8 cellular contexts compared by ENCODE assay signal in the genomic region with DNA sequence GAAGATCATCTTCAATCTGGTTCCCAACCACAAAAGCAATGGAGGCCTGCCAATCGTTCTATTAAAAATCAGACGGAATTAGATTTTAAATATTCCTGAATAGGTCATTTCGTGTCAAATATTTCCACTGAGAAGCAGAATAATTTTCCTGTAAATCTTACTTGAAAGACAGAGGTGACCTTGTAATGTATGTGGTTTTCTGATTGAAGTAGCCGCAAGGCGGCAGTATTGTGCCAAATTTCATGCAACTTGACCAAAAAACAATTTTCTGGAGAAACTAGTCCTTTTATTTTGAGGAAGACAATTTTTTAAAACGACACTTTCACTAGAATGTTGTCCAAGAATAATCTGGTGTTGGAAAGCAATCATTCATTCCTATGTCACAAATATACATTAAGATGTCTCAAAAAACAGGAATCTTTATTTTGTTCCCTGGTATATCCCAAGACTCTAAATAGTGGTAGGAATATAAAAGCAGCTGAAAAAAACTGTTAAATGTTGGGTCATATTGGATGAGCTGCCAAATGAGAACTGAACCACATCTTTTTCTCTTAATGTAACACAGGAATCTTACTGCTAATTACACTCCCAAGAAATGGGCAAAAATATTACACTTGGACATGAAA. TPM values are rescaled to one million over a fixed set of nuclear protein-coding genes. Genes with fewer than 3 reads are reported as not detected.
DNase-seq lines count a peak whose midpoint lies in the region; ATAC-seq and TF ChIP-seq lines count a peak whose summit lies in the region.

No MANE protein-coding gene starts in this region.

- H3K4me3 ChIP-seq in HCT116 (replicated peaks in 1 of 2; ENCODE audit: low read depth in 1 of 2, low read length in 2 of 2), result no peak overlapping the region
- no peak overlapping the region for H3K4me3 ChIP-seq in PC-9
- H3K4me3 ChIP-seq in choroid plexus epithelial cell (ENCODE audit: low read depth, low read length), result no peak overlapping the region
- H3K4me3 ChIP-seq in liver (ENCODE audit: low read depth in 1 of 3, low read length in 3 of 3), result no peak overlapping the region
- no peak overlapping the region for H3K4me3 ChIP-seq in thoracic aorta

- H3K27ac ChIP-seq in HCT116 (ENCODE audit: low read depth, low read length) (no peak overlapping the region), PC-9 (no peak overlapping the region), liver (ENCODE audit: low read depth in 1 of 2, low read length in 2 of 2) (no peak overlapping the region), thoracic aorta (no peak overlapping the region)

- H2AFZ ChIP-seq in HCT116 (ENCODE audit: low read depth, low read length, poor library complexity, severe bottlenecking), result no peak overlapping the region
- no peak overlapping the region for H2AFZ ChIP-seq in PC-9

- BruUV-seq in HCT116 (replicated peaks; lab: Mats Ljungman, UMichigan) (no TSS peak), PC-9 (replicated peaks; lab: Mats Ljungman, UMichigan) (no TSS peak)

- TF ChIP-seq CTCF in HCT116 (IDR thresholded peaks at IDR 0.05 in 2 of 3, conservative IDR thresholded peaks at IDR 0.05 in 1 of 3; ENCODE audit: borderline replicate concordance in 1 of 3, insufficient read depth in 1 of 3, low read depth in 2 of 3, low read length in 2 of 3), result peak; percentile 39 to 76 (median 51); a peak in 5 of 6 replicates
- TF ChIP-seq CTCF in PC-9 (conservative IDR thresholded peaks at IDR 0.05), result peak; percentile 95
- TF ChIP-seq CTCF in choroid plexus epithelial cell (conservative IDR thresholded peaks at IDR 0.05; ENCODE audit: low read depth, low read length), result peak; percentile 75
- TF ChIP-seq CTCF in liver (IDR thresholded peaks at IDR 0.05; ENCODE audit: low read depth, low read length, missing input control), result peak; percentile 59
- peak; percentile 32 for TF ChIP-seq CTCF in thoracic aorta (IDR thresholded peaks at IDR 0.05)

- TF ChIP-seq RAD21 in HCT116 (IDR thresholded peaks at IDR 0.05; ENCODE audit: low read depth), result peak; percentile 67
- peak; percentile 78 to 81 for TF ChIP-seq RAD21 in liver (IDR thresholded peaks at IDR 0.05)

- H3K9ac ChIP-seq in HCT116 (ENCODE audit: low read length) (no peak overlapping the region), liver (ENCODE audit: low read depth in 1 of 2, low read length in 2 of 2) (no peak overlapping the region)

- WGBS in liver, result 2% methylated on average over 6 of the region's 6 CpGs

- H4K20me1 ChIP-seq in HCT116 (ENCODE audit: insufficient read depth), result no peaks in the 10 kb centered on the region
- no peaks in the 10 kb centered on the region for H4K20me1 ChIP-seq in PC-9 (ENCODE audit: insufficient read depth)

- H3K4me2 ChIP-seq in HCT116 (ENCODE audit: low read length) (no peak overlapping the region), PC-9 (no peak overlapping the region)

- H3K36me3 ChIP-seq in HCT116 (ENCODE audit: control insufficient read depth in 1 of 2, insufficient read depth in 2 of 2, low read length in 2 of 2), result no peaks in the 10 kb centered on the region
- H3K36me3 ChIP-seq in PC-9 (ENCODE audit: low read depth), result no peaks in the 10 kb centered on the region
- no peaks in the 10 kb centered on the region for H3K36me3 ChIP-seq in liver (ENCODE audit: control insufficient read depth in 4 of 4, insufficient read depth in 3 of 4, low read depth in 1 of 4, low read length in 3 of 4)
- H3K36me3 ChIP-seq in thoracic aorta, result no peaks in the 10 kb centered on the region

- no peaks in the 10 kb centered on the region for H3K79me2 ChIP-seq in HCT116 (ENCODE audit: insufficient read depth, low read length)
- no peaks in the 10 kb centered on the region for H3K79me2 ChIP-seq in PC-9 (ENCODE audit: low read depth)

- no peaks in the 10 kb centered on the region for H3K9me2 ChIP-seq in HCT116 (ENCODE audit: insufficient read depth)
- no peaks in the 10 kb centered on the region for H3K9me2 ChIP-seq in PC-9 (ENCODE audit: insufficient read depth)

- RAD21 ChIA-PET in HCT116 (lab: Charles Lee; ENCODE audit: low non-redundant PET in 1 of 2, low total read pairs in 2 of 2, uncharacterized antibody in 2 of 2, unreplicated experiment in 2 of 2), result interaction anchor here in 1 of 2 experiments (1.1 kb wide), 1 partner anchor 857 kb away, joined by 4 read pairs; no protein-coding TSS in a partner anchor

- DNase-seq in CMK (ENCODE audit: low read depth) (peak; percentile 18), HCT116 (ENCODE audit: low read depth, low spot score) (peak; percentile 39), PC-9 (peak; percentile 44 to 45), choroid plexus epithelial cell (ENCODE audit: low read depth) (peak; percentile 86), thoracic aorta (ENCODE audit: low spot score) (no peak), NCI-H69 (lab: John Stamatoyannopoulos, UW) (no peak)

- H3K9me3 ChIP-seq in HCT116 (ENCODE audit: control insufficient read depth in 1 of 2, insufficient read depth in 1 of 2, low read depth in 1 of 2, low read length in 2 of 2), result no peaks in the 10 kb centered on the region
- H3K9me3 ChIP-seq in PC-9 (ENCODE audit: insufficient read depth, low read depth), result no peaks in the 10 kb centered on the region
- no peaks in the 10 kb centered on the region for H3K9me3 ChIP-seq in liver (ENCODE audit: control insufficient read depth in 4 of 4, low read length in 3 of 4)
- H3K9me3 ChIP-seq in thoracic aorta, result no peaks in the 10 kb centered on the region

- H3K4me1 ChIP-seq in HCT116 (ENCODE audit: control insufficient read depth in 1 of 2, insufficient read depth in 2 of 2, low read length in 2 of 2) (no peaks in the 10 kb centered on the region), PC-9 (replicated peaks; ENCODE audit: insufficient read depth) (peaks cover 11% of the 10 kb centered on the region; the same call in 1 of the 2 replicates), liver (ENCODE audit: control insufficient read depth in 4 of 4, insufficient read depth in 4 of 4, low read length in 3 of 4) (no peaks in the 10 kb centered on the region), thoracic aorta (ENCODE audit: control insufficient read depth in 1 of 2, low read depth in 2 of 2) (no peaks in the 10 kb centered on the region)

- CTCF ChIA-PET in HCT116 (lab: Charles Lee) (interaction anchor here (0.8 to 1.0 kb wide), 2 partner anchors 857 to 1165 kb away, joined by 3 to 8 read pairs; no protein-coding TSS in a partner anchor), PC-9 (lab: Charles Lee) (no interaction called here)

- POLR2A ChIA-PET in HCT116 (lab: Charles Lee) (no interaction called here), PC-9 (lab: Charles Lee; ENCODE audit: unreplicated experiment) (no interaction called here)

- no peak for TF ChIP-seq POLR2A in HCT116 (IDR thresholded peaks at IDR 0.05; ENCODE audit: borderline replicate concordance, extremely low read depth, insufficient read depth, insufficient read length)

- ATAC-seq in HCT116 (no peak), thoracic aorta (ENCODE audit: insufficient number of reproducible peaks, low FRiP score, low read depth) (no peak), HG02623 (IDR thresholded peaks at IDR 0.05; ENCODE audit: unreplicated experiment) (no peak)

- H3K27me3 ChIP-seq in HCT116 (ENCODE audit: insufficient read depth, low read length), result no peaks in the 10 kb centered on the region
- H3K27me3 ChIP-seq in PC-9 (ENCODE audit: insufficient read depth, low read depth), result no peaks in the 10 kb centered on the region
- H3K27me3 ChIP-seq in liver (ENCODE audit: control insufficient read depth in 4 of 4, insufficient read depth in 4 of 4, low read length in 3 of 4), result no peaks in the 10 kb centered on the region
- no peaks in the 10 kb centered on the region for H3K27me3 ChIP-seq in thoracic aorta (replicated peaks; ENCODE audit: insufficient read depth)

- no peaks in the 10 kb centered on the region for H3F3A ChIP-seq in PC-9 (ENCODE audit: insufficient read depth, low read depth)

- intact Hi-C loops in HCT116 (cut with micrococcal nuclease), result loop anchor here (1.0 to 2.0 kb wide), 4 partner anchors 75 to 1215 kb away; no protein-coding TSS in a partner anchor
- intact Hi-C loops in PC-9 (cut with micrococcal nuclease; ENCODE audit: unreplicated experiment), result loop anchor here (1.0 to 10.0 kb wide), 5 partner anchors 74 to 1216 kb away; no protein-coding TSS in a partner anchor

TF ChIP-seq in HCT116, 20 proteins besides CTCF, POLR2A, EP300 and RAD21 (continues in another document):
- TF ChIP-seq, protein P1, sequence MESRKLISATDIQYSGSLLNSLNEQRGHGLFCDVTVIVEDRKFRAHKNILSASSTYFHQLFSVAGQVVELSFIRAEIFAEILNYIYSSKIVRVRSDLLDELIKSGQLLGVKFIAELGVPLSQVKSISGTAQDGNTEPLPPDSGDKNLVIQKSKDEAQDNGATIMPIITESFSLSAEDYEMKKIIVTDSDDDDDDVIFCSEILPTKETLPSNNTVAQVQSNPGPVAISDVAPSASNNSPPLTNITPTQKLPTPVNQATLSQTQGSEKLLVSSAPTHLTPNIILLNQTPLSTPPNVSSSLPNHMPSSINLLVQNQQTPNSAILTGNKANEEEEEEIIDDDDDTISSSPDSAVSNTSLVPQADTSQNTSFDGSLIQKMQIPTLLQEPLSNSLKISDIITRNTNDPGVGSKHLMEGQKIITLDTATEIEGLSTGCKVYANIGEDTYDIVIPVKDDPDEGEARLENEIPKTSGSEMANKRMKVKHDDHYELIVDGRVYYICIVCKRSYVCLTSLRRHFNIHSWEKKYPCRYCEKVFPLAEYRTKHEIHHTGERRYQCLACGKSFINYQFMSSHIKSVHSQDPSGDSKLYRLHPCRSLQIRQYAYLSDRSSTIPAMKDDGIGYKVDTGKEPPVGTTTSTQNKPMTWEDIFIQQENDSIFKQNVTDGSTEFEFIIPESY (IDR thresholded peaks at IDR 0.05; ENCODE audit: extremely low read depth, insufficient replicate concordance, low read length), result no peak
- no peak for TF ChIP-seq FOSL1 (IDR thresholded peaks at IDR 0.05; ENCODE audit: low read depth)

RNA-seq across cellular contexts. Expression of gene SPAG17, which starts 33.6 kb away (rescaled TPM):
- total RNA-seq in HCT116 (2021; ENCODE audit: unreplicated experiment), result not detected
- polyA plus RNA-seq in HCT116 (2012), result not detected in 2 replicates
- total RNA-seq in PC-9 (2021), result not detected in 2 replicates
- under 1 TPM; 0.17 to 0.75 TPM for total RNA-seq in liver
- not detected for polyA plus RNA-seq in liver
- not detected for total RNA-seq in thoracic aorta

Comparison
In these comparisons a context has a peak if more than half of its experiments do, and no peak if none do; other contexts are left out.
1. DNase-seq: peak in CMK (single experiment), HCT116 (single experiment), PC-9 (2 of 2) and choroid plexus epithelial cell (single experiment); none in thoracic aorta (single experiment) and NCI-H69 (single experiment).
2. CTCF ChIP-seq: peak in every context shown above with its lines; median percentile 95 in PC-9; 75 in choroid plexus epithelial cell; 59 in liver; 51 in HCT116; 32 in thoracic aorta.